Comparison of ENCODE assay signal across 1 cellular context in genomic region chr3:185820973-185821758, GRCh38.
TF ChIP-seq lines count a peak whose summit lies in the region.

No MANE protein-coding gene starts in this region.

TF ChIP-seq in IMR-90, 13 proteins besides CTCF, POLR2A, EP300 and RAD21:
- peak; percentile 82 for TF ChIP-seq CEBPB (IDR thresholded peaks at IDR 0.05; ENCODE audit: low read depth, low read length)
- TF ChIP-seq FOS (IDR thresholded peaks at IDR 0.05; ENCODE audit: low read depth, low read length) = peak; percentile 73
- no peak for TF ChIP-seq RFX5 (IDR thresholded peaks at IDR 0.05; ENCODE audit: low read depth, low read length)
- TF ChIP-seq MXI1 (IDR thresholded peaks at IDR 0.05; ENCODE audit: borderline replicate concordance, low read depth, low read length) = peak; percentile 68; the same call in 1 of the 2 replicates
- no peak for TF ChIP-seq NFE2L2 (IDR thresholded peaks at IDR 0.05; ENCODE audit: low read depth, low read length)
